ENCODE assay signal across 16 cellular contexts in genomic region chr3:140398387-140398786, GRCh38.
DNase-seq lines count a peak whose midpoint lies in the region; ATAC-seq and TF ChIP-seq lines count a peak whose summit lies in the region.
"Had no signal": no experiment of that assay in that cellular context is flagged by ENCODE, and none has a peak within 500 bp of the region (broad histone marks: within the 10 kb centered on the region; RNA-seq: fewer than 3 reads in every experiment).

No MANE protein-coding gene starts in this region.

- TF ChIP-seq EP300 in esophagus muscularis mucosa (IDR thresholded peaks at IDR 0.05): no peak

- H3K27me3 ChIP-seq in right cardiac atrium (ENCODE audit: control insufficient read depth, insufficient read depth): no peaks in the 10 kb centered on the region
- no peaks in the 10 kb centered on the region for H3K27me3 ChIP-seq in esophagus muscularis mucosa
- H3K27me3 ChIP-seq: BLaER1 treated with 17β-estradiol and CSF1 and Interleukin-3, amounts not matched to agents 10 nM and 100 nM had no signal

- DNase-seq in left cardiac atrium (no peak), Right ventricle myocardium superior (no peak), right cardiac atrium (no peak), Right ventricle myocardium inferior (ENCODE audit: missing footprints) (no peak), esophagus muscularis mucosa (ENCODE audit: extremely low spot score) (peak; percentile 8), Ammon's horn (ENCODE audit: low spot score) (no peak)
- DNase-seq: 8988T; ACHN; Caco-2; Calu3; CD4-positive, alpha-beta T cell; CD8-positive, alpha-beta T cell; DMS79 treated with DMSO at 0.1 percent for 48 hours; GF-D8 had no signal

- TF ChIP-seq POLR2A in esophagus muscularis mucosa (IDR thresholded peaks at IDR 0.05; ENCODE audit: low read depth): no peak

- TF ChIP-seq CTCF in esophagus muscularis mucosa (IDR thresholded peaks at IDR 0.05): no peak

- H3K4me1 ChIP-seq in right cardiac atrium (ENCODE audit: control insufficient read depth, insufficient read depth, low read length): no peaks in the 10 kb centered on the region
- H3K4me1 ChIP-seq in esophagus muscularis mucosa: no peaks in the 10 kb centered on the region
- H3K4me1 ChIP-seq: Caco-2 had no signal

- no peaks in the 10 kb centered on the region for H3K36me3 ChIP-seq in esophagus muscularis mucosa
- H3K36me3 ChIP-seq: BLaER1 treated with 17β-estradiol and CSF1 and Interleukin-3, amounts not matched to agents 10 nM and 100 nM had no signal

- H3K27ac ChIP-seq in right cardiac atrium (ENCODE audit: low read length): no peak overlapping the region
- no peak overlapping the region for H3K27ac ChIP-seq in esophagus muscularis mucosa (replicated peaks in 1 of 4)
- H3K27ac ChIP-seq: BLaER1 treated with 17β-estradiol and CSF1 and Interleukin-3, amounts not matched to agents 10 nM and 100 nM; C4-2B had no signal

- 59% methylated on average over 2 of the region's 2 CpGs for WGBS in right cardiac atrium
- 91% methylated on average over 2 of the region's 2 CpGs for WGBS in esophagus muscularis mucosa

- H3K9me3 ChIP-seq in right cardiac atrium (ENCODE audit: control insufficient read depth, low read length) (no peaks in the 10 kb centered on the region), esophagus muscularis mucosa (no peaks in the 10 kb centered on the region)
- H3K9me3 ChIP-seq: BLaER1 treated with 17β-estradiol and CSF1 and Interleukin-3, amounts not matched to agents 10 nM and 100 nM; Caco-2 had no signal

- intact Hi-C loops in left cardiac atrium (cut with DNase I) (no loop called here), Right ventricle myocardium superior (cut with DNase I) (no loop called here), right cardiac atrium (cut with DNase I) (no loop called here), Right ventricle myocardium inferior (cut with DNase I) (no loop called here), esophagus muscularis mucosa (cut with DNase I) (no loop called here)

- no peak overlapping the region for H3K4me3 ChIP-seq in right cardiac atrium (ENCODE audit: low read length)
- no peak overlapping the region for H3K4me3 ChIP-seq in esophagus muscularis mucosa
- H3K4me3 ChIP-seq: BLaER1 treated with 17β-estradiol and CSF1 and Interleukin-3, amounts not matched to agents 10 nM and 100 nM had no signal

- ATAC-seq in left cardiac atrium (peak; percentile 59 to 73), Right ventricle myocardium superior (ENCODE audit: poor library complexity) (no peak), right cardiac atrium (peak; percentile 47 to 60), Right ventricle myocardium inferior (no peak)
- ATAC-seq: CD8-positive, alpha-beta T cell had no signal

Comparison
In these comparisons a context has a peak if more than half of its experiments do, and no peak if none do; other contexts are left out.
1. ATAC-seq: peak in left cardiac atrium (2 of 2) and right cardiac atrium (2 of 2); none in Right ventricle myocardium superior (single experiment) and Right ventricle myocardium inferior (single experiment).